In genomic region chr11:86592659-86593451, GRCh38 we compare ENCODE assay signal across 8 cellular contexts.
DNase-seq lines count a peak whose midpoint lies in the region; ATAC-seq and FAIRE-seq lines count a peak whose summit lies in the region.

No MANE protein-coding gene starts in this region.

- peak; percentile 95 for ATAC-seq in GM21825 (IDR thresholded peaks at IDR 0.05; ENCODE audit: unreplicated experiment)
- peak in 1 of 2 donors; percentile 72 for ATAC-seq in left cardiac atrium

- intact Hi-C loops in left cardiac atrium (cut with DNase I), result no loop called here

- peak; percentile 93 for DNase-seq in EL
- peak; percentile 8 for DNase-seq in HuH-7.5 (ENCODE audit: low spot score)
- peak; percentile 99 for DNase-seq in RCC 7860 (ENCODE audit: low spot score)
- DNase-seq in activated T-cell treated with anti-CD3 and anti-CD28 coated beads, Interleukin-2, amount 50 U/mL, for 48 hours, result peak; percentile 88 to 92
- peak; percentile 62 for DNase-seq in left cardiac atrium
- peak; percentile 82 to 97 (median 90) for DNase-seq in stimulated activated CD4-positive, alpha-beta T cell treated with anti-CD3 and anti-CD28 coated beads, Interleukin-12 subunit alpha, Interleukin-12 subunit beta, amount 100 ng/mL, for 48 hours (ENCODE audit: low read depth in 2 of 3, low spot score in 1 of 3)
- DNase-seq in amniotic stem cell (lab: John Stamatoyannopoulos, UW), result no peak

- peak; percentile 96 for FAIRE-seq in RCC 7860 (lab: Jason Lieb, UNC)
